18 cellular contexts compared by ENCODE assay signal in genomic region chr10:95791425-95791979, GRCh38. TPM values are rescaled to one million over a fixed set of nuclear protein-coding genes. Genes with fewer than 3 reads are reported as not detected.
DNase-seq lines count a peak whose midpoint lies in the region; ATAC-seq lines count a peak whose summit lies in the region.
"Had no signal": no experiment of that assay in that cellular context is flagged by ENCODE, and none has a peak within 500 bp of the region (broad histone marks: within the 10 kb centered on the region; RNA-seq: fewer than 3 reads in every experiment).

No MANE protein-coding gene starts in this region.

- ATAC-seq in GM21381 (IDR thresholded peaks at IDR 0.05; ENCODE audit: unreplicated experiment): peak; percentile 40
- ATAC-seq in activated naive CD8-positive, alpha-beta T cell treated with anti-CD3 and anti-CD28 coated beads, Interleukin-2, amount 50 U/mL, for 24 hours: no peak
- no peak for ATAC-seq in stimulated activated effector memory CD8-positive, alpha-beta T cell treated with anti-CD3 and anti-CD28 coated beads, Interleukin-12 subunit alpha, Interleukin-12 subunit beta, amount 100 ng/mL, for 72 hours
- no peak for ATAC-seq in activated T-helper 17 cell treated with anti-CD3 and anti-CD28 coated beads, Interleukin-2, amount 50 U/mL, for 72 hours (replicated peaks)

- H3K4me3 Mint-ChIP-seq in activated CD4-positive, alpha-beta T cell treated with anti-CD3 and anti-CD28 coated beads, Interleukin-2, amount 10 ng/mL, durations not matched to agents 24 days and 14 days: peak overlapping the region; percentile 23
- H3K4me3 Mint-ChIP-seq in activated naive CD8-positive, alpha-beta T cell treated with anti-CD3 and anti-CD28 coated beads, Interleukin-2, amount 50 U/mL, for 24 hours: no peak overlapping the region
- H3K4me3 Mint-ChIP-seq in stimulated activated effector memory CD8-positive, alpha-beta T cell treated with anti-CD3 and anti-CD28 coated beads, Interleukin-12 subunit alpha, Interleukin-12 subunit beta, amount 100 ng/mL, for 72 hours: peak overlapping the region; percentile 44
- no peak overlapping the region for H3K4me3 Mint-ChIP-seq in activated T-helper 17 cell treated with anti-CD3 and anti-CD28 coated beads, Interleukin-2, amount 50 U/mL, for 72 hours
- no peak overlapping the region for H3K4me3 Mint-ChIP-seq in activated naive CD4-positive, alpha-beta T cell treated with anti-CD3 and anti-CD28 coated beads, Interleukin-2, amount 10 ng/mL, durations not matched to agents 7 days and 5 days
- H3K4me3 Mint-ChIP-seq in activated CD4-positive, alpha-beta T cell treated with anti-CD3 and anti-CD28 coated beads, Interleukin-2, amount 10 ng/mL, durations not matched to agents 7 days and 5 days: no peak overlapping the region
- H3K4me3 Mint-ChIP-seq: type B pancreatic cell had no signal

- H3K27me3 Mint-ChIP-seq in activated CD4-positive, alpha-beta T cell treated with anti-CD3 and anti-CD28 coated beads, Interleukin-2, amount 10 ng/mL, durations not matched to agents 24 days and 14 days: no peaks in the 10 kb centered on the region
- peaks cover 8% of the 10 kb centered on the region for H3K27me3 Mint-ChIP-seq in activated naive CD8-positive, alpha-beta T cell treated with anti-CD3 and anti-CD28 coated beads, Interleukin-2, amount 50 U/mL, for 24 hours
- H3K27me3 Mint-ChIP-seq in activated T-helper 17 cell treated with anti-CD3 and anti-CD28 coated beads, Interleukin-2, amount 50 U/mL, for 72 hours: peaks cover 7% of the 10 kb centered on the region
- H3K27me3 Mint-ChIP-seq in activated naive CD4-positive, alpha-beta T cell treated with anti-CD3 and anti-CD28 coated beads, Interleukin-2, amount 10 ng/mL, durations not matched to agents 7 days and 5 days: no peaks in the 10 kb centered on the region
- H3K27me3 Mint-ChIP-seq in activated CD4-positive, alpha-beta T cell treated with anti-CD3 and anti-CD28 coated beads, Interleukin-2, amount 10 ng/mL, durations not matched to agents 7 days and 5 days: peaks cover 9% of the 10 kb centered on the region

- intact Hi-C loops in activated CD4-positive, alpha-beta T cell treated with anti-CD3 and anti-CD28 coated beads, Interleukin-2, amount 10 ng/mL, durations not matched to agents 24 days and 14 days (cut with micrococcal nuclease): no loop called here

- CTCF ChIA-PET in activated naive CD4-positive, alpha-beta T cell treated with anti-CD3 and anti-CD28 coated beads, Interleukin-2, amount 10 ng/mL, durations not matched to agents 7 days and 5 days (lab: Charles Lee): no interaction called here
- CTCF ChIA-PET in activated CD4-positive, alpha-beta T cell treated with anti-CD3 and anti-CD28 coated beads, Interleukin-2, amount 10 ng/mL, durations not matched to agents 7 days and 5 days (lab: Charles Lee): interaction anchor here (1.6 kb wide), 1 partner anchor 34 kb away, joined by 4 read pairs; no protein-coding TSS in a partner anchor

- peak overlapping the region; percentile 54 for H3K27ac Mint-ChIP-seq in activated CD4-positive, alpha-beta T cell treated with anti-CD3 and anti-CD28 coated beads, Interleukin-2, amount 10 ng/mL, durations not matched to agents 24 days and 14 days
- peak overlapping the region; percentile 66 for H3K27ac Mint-ChIP-seq in activated naive CD8-positive, alpha-beta T cell treated with anti-CD3 and anti-CD28 coated beads, Interleukin-2, amount 50 U/mL, for 24 hours
- H3K27ac Mint-ChIP-seq in stimulated activated effector memory CD8-positive, alpha-beta T cell treated with anti-CD3 and anti-CD28 coated beads, Interleukin-12 subunit alpha, Interleukin-12 subunit beta, amount 100 ng/mL, for 72 hours: peak overlapping the region; percentile 87
- H3K27ac Mint-ChIP-seq in activated T-helper 17 cell treated with anti-CD3 and anti-CD28 coated beads, Interleukin-2, amount 50 U/mL, for 72 hours: no peak overlapping the region
- no peak overlapping the region for H3K27ac Mint-ChIP-seq in activated naive CD4-positive, alpha-beta T cell treated with anti-CD3 and anti-CD28 coated beads, Interleukin-2, amount 10 ng/mL, durations not matched to agents 7 days and 5 days
- no peak overlapping the region for H3K27ac Mint-ChIP-seq in activated CD4-positive, alpha-beta T cell treated with anti-CD3 and anti-CD28 coated beads, Interleukin-2, amount 10 ng/mL, durations not matched to agents 7 days and 5 days
- H3K27ac Mint-ChIP-seq: type B pancreatic cell had no signal

- peaks cover 47% of the 10 kb centered on the region for H3K4me1 Mint-ChIP-seq in activated CD4-positive, alpha-beta T cell treated with anti-CD3 and anti-CD28 coated beads, Interleukin-2, amount 10 ng/mL, durations not matched to agents 24 days and 14 days
- peaks cover 43% of the 10 kb centered on the region for H3K4me1 Mint-ChIP-seq in activated naive CD8-positive, alpha-beta T cell treated with anti-CD3 and anti-CD28 coated beads, Interleukin-2, amount 50 U/mL, for 24 hours
- H3K4me1 Mint-ChIP-seq in stimulated activated effector memory CD8-positive, alpha-beta T cell treated with anti-CD3 and anti-CD28 coated beads, Interleukin-12 subunit alpha, Interleukin-12 subunit beta, amount 100 ng/mL, for 72 hours: peaks cover 78% of the 10 kb centered on the region
- H3K4me1 Mint-ChIP-seq in activated T-helper 17 cell treated with anti-CD3 and anti-CD28 coated beads, Interleukin-2, amount 50 U/mL, for 72 hours: peaks cover 4% of the 10 kb centered on the region
- peaks cover 3% of the 10 kb centered on the region for H3K4me1 Mint-ChIP-seq in activated naive CD4-positive, alpha-beta T cell treated with anti-CD3 and anti-CD28 coated beads, Interleukin-2, amount 10 ng/mL, durations not matched to agents 7 days and 5 days
- H3K4me1 Mint-ChIP-seq in activated CD4-positive, alpha-beta T cell treated with anti-CD3 and anti-CD28 coated beads, Interleukin-2, amount 10 ng/mL, durations not matched to agents 7 days and 5 days: peaks cover 2% of the 10 kb centered on the region

- no peak for DNase-seq in activated CD4-positive, alpha-beta T cell treated with anti-CD3 and anti-CD28 coated beads, Interleukin-2, amount 10 ng/mL, durations not matched to agents 24 days and 14 days
- DNase-seq in activated CD4-positive, alpha-beta T cell treated with anti-CD3 and anti-CD28 coated beads, Interleukin-2, amount 50 U/mL, for 4 hours: no peak
- no peak for DNase-seq in activated naive CD8-positive, alpha-beta T cell treated with anti-CD3 and anti-CD28 coated beads, Interleukin-2, amount 50 U/mL, for 24 hours
- DNase-seq in stimulated activated effector memory CD8-positive, alpha-beta T cell treated with anti-CD3 and anti-CD28 coated beads, Interleukin-12 subunit alpha, Interleukin-12 subunit beta, amount 100 ng/mL, for 72 hours (ENCODE audit: low spot score in 2 of 2): no peak
- DNase-seq in activated naive CD4-positive, alpha-beta T cell treated with anti-CD3 and anti-CD28 coated beads, Interleukin-2, amount 10 ng/mL, durations not matched to agents 7 days and 5 days: no peak
- DNase-seq in activated CD4-positive, alpha-beta T cell treated with anti-CD3 and anti-CD28 coated beads, Interleukin-2, amount 10 ng/mL, durations not matched to agents 7 days and 5 days: no peak
- DNase-seq: activated gamma-delta T cell treated with Interleukin-2 at 50 U/mL for 16 hours; CD8-positive, alpha-beta memory T cell; EL; midbrain; NCI-H1694; NCI-H510A treated with DMSO at 0.1 percent for 48 hours; right lobe of liver had no signal

- peaks cover 12% of the 10 kb centered on the region for H3K36me3 Mint-ChIP-seq in activated CD4-positive, alpha-beta T cell treated with anti-CD3 and anti-CD28 coated beads, Interleukin-2, amount 10 ng/mL, durations not matched to agents 24 days and 14 days (ENCODE audit: low read depth)
- no peaks in the 10 kb centered on the region for H3K36me3 Mint-ChIP-seq in activated naive CD8-positive, alpha-beta T cell treated with anti-CD3 and anti-CD28 coated beads, Interleukin-2, amount 50 U/mL, for 24 hours (ENCODE audit: low read depth)
- peaks cover 23% of the 10 kb centered on the region for H3K36me3 Mint-ChIP-seq in stimulated activated effector memory CD8-positive, alpha-beta T cell treated with anti-CD3 and anti-CD28 coated beads, Interleukin-12 subunit alpha, Interleukin-12 subunit beta, amount 100 ng/mL, for 72 hours
- no peaks in the 10 kb centered on the region for H3K36me3 Mint-ChIP-seq in activated T-helper 17 cell treated with anti-CD3 and anti-CD28 coated beads, Interleukin-2, amount 50 U/mL, for 72 hours (ENCODE audit: low read depth)
- no peaks in the 10 kb centered on the region for H3K36me3 Mint-ChIP-seq in activated naive CD4-positive, alpha-beta T cell treated with anti-CD3 and anti-CD28 coated beads, Interleukin-2, amount 10 ng/mL, durations not matched to agents 7 days and 5 days
- no peaks in the 10 kb centered on the region for H3K36me3 Mint-ChIP-seq in activated CD4-positive, alpha-beta T cell treated with anti-CD3 and anti-CD28 coated beads, Interleukin-2, amount 10 ng/mL, durations not matched to agents 7 days and 5 days (ENCODE audit: low read depth)
- H3K36me3 Mint-ChIP-seq: CD8-positive, alpha-beta memory T cell; type B pancreatic cell had no signal

- POLR2A ChIA-PET in activated CD4-positive, alpha-beta T cell treated with anti-CD3 and anti-CD28 coated beads, Interleukin-2, amount 10 ng/mL, durations not matched to agents 7 days and 5 days (lab: Charles Lee): no interaction called here

- peaks cover 8% of the 10 kb centered on the region for H3K9me3 Mint-ChIP-seq in activated CD4-positive, alpha-beta T cell treated with anti-CD3 and anti-CD28 coated beads, Interleukin-2, amount 10 ng/mL, durations not matched to agents 24 days and 14 days
- no peaks in the 10 kb centered on the region for H3K9me3 Mint-ChIP-seq in activated naive CD8-positive, alpha-beta T cell treated with anti-CD3 and anti-CD28 coated beads, Interleukin-2, amount 50 U/mL, for 24 hours
- no peaks in the 10 kb centered on the region for H3K9me3 Mint-ChIP-seq in stimulated activated effector memory CD8-positive, alpha-beta T cell treated with anti-CD3 and anti-CD28 coated beads, Interleukin-12 subunit alpha, Interleukin-12 subunit beta, amount 100 ng/mL, for 72 hours
- peaks cover 4% of the 10 kb centered on the region for H3K9me3 Mint-ChIP-seq in activated T-helper 17 cell treated with anti-CD3 and anti-CD28 coated beads, Interleukin-2, amount 50 U/mL, for 72 hours
- H3K9me3 Mint-ChIP-seq in activated naive CD4-positive, alpha-beta T cell treated with anti-CD3 and anti-CD28 coated beads, Interleukin-2, amount 10 ng/mL, durations not matched to agents 7 days and 5 days: no peaks in the 10 kb centered on the region
- no peaks in the 10 kb centered on the region for H3K9me3 Mint-ChIP-seq in activated CD4-positive, alpha-beta T cell treated with anti-CD3 and anti-CD28 coated beads, Interleukin-2, amount 10 ng/mL, durations not matched to agents 7 days and 5 days
- H3K9me3 Mint-ChIP-seq: CD8-positive, alpha-beta memory T cell; type B pancreatic cell had no signal

RNA-seq across cellular contexts. Expression of gene ENTPD1, which starts 35.5 kb away (rescaled TPM):
- total RNA-seq in activated CD4-positive, alpha-beta T cell treated with anti-CD3 and anti-CD28 coated beads, Interleukin-2, amount 10 ng/mL, durations not matched to agents 24 days and 14 days: 13.0 and 17.0 TPM in 2 replicates
- 10 to 100 TPM in 1 of 2 donors, 1 to 10 TPM in 1; 4.5 to 36.3 TPM for total RNA-seq in activated T-helper 17 cell treated with anti-CD3 and anti-CD28 coated beads, Interleukin-2, amount 50 U/mL, for 72 hours
- under 1 TPM in 1 of 2 experiments, not detected in 1; 0.27 TPM for total RNA-seq in activated CD4-positive, alpha-beta T cell treated with anti-CD3 and anti-CD28 coated beads, Interleukin-2, amount 10 ng/mL, durations not matched to agents 7 days and 5 days
- total RNA-seq: GM23248, PC-9 had no signal

Comparison
In these comparisons a context has a peak if more than half of its experiments do, and no peak if none do; other contexts are left out.
1. H3K27ac Mint-ChIP-seq: peak in activated CD4-positive, alpha-beta T cell treated with anti-CD3 and anti-CD28 coated beads, Interleukin-2, amount 10 ng/mL, durations not matched to agents 24 days and 14 days (single experiment), activated naive CD8-positive, alpha-beta T cell treated with anti-CD3 and anti-CD28 coated beads, Interleukin-2, amount 50 U/mL, for 24 hours (single experiment) and stimulated activated effector memory CD8-positive, alpha-beta T cell treated with anti-CD3 and anti-CD28 coated beads, Interleukin-12 subunit alpha, Interleukin-12 subunit beta, amount 100 ng/mL, for 72 hours (single experiment); none in activated T-helper 17 cell treated with anti-CD3 and anti-CD28 coated beads, Interleukin-2, amount 50 U/mL, for 72 hours (single experiment), activated naive CD4-positive, alpha-beta T cell treated with anti-CD3 and anti-CD28 coated beads, Interleukin-2, amount 10 ng/mL, durations not matched to agents 7 days and 5 days (single experiment) and activated CD4-positive, alpha-beta T cell treated with anti-CD3 and anti-CD28 coated beads, Interleukin-2, amount 10 ng/mL, durations not matched to agents 7 days and 5 days (single experiment).
2. H3K4me3 Mint-ChIP-seq: peak in activated CD4-positive, alpha-beta T cell treated with anti-CD3 and anti-CD28 coated beads, Interleukin-2, amount 10 ng/mL, durations not matched to agents 24 days and 14 days (single experiment) and stimulated activated effector memory CD8-positive, alpha-beta T cell treated with anti-CD3 and anti-CD28 coated beads, Interleukin-12 subunit alpha, Interleukin-12 subunit beta, amount 100 ng/mL, for 72 hours (single experiment); none in activated naive CD8-positive, alpha-beta T cell treated with anti-CD3 and anti-CD28 coated beads, Interleukin-2, amount 50 U/mL, for 24 hours (single experiment), activated T-helper 17 cell treated with anti-CD3 and anti-CD28 coated beads, Interleukin-2, amount 50 U/mL, for 72 hours (single experiment), activated naive CD4-positive, alpha-beta T cell treated with anti-CD3 and anti-CD28 coated beads, Interleukin-2, amount 10 ng/mL, durations not matched to agents 7 days and 5 days (single experiment) and activated CD4-positive, alpha-beta T cell treated with anti-CD3 and anti-CD28 coated beads, Interleukin-2, amount 10 ng/mL, durations not matched to agents 7 days and 5 days (single experiment).
3. RNA of gene ENTPD1, which starts 35.5 kb away (total RNA-seq): 4.5 to 36.3 TPM in activated T-helper 17 cell treated with anti-CD3 and anti-CD28 coated beads, Interleukin-2, amount 50 U/mL, for 72 hours and 13.0 to 17.0 TPM in activated CD4-positive, alpha-beta T cell treated with anti-CD3 and anti-CD28 coated beads, Interleukin-2, amount 10 ng/mL, durations not matched to agents 24 days and 14 days; 0.27 TPM in activated CD4-positive, alpha-beta T cell treated with anti-CD3 and anti-CD28 coated beads, Interleukin-2, amount 10 ng/mL, durations not matched to agents 7 days and 5 days; every median in the first group is over 4 times any median in the second.